ENCODE assay signal across 9 cellular contexts in genomic region chr4:173181769-173182374, GRCh38. TPM values are rescaled to one million over a fixed set of nuclear protein-coding genes. Genes with fewer than 3 reads are reported as not detected.
A peak's percentile ranks its signal among the peaks of the same experiment; 100 is the strongest.
DNase-seq lines count a peak whose midpoint lies in the region; ATAC-seq and TF ChIP-seq lines count a peak whose summit lies in the region.
"Had no signal": no experiment of that assay in that cellular context is flagged by ENCODE, and none has a peak within 500 bp of the region (broad histone marks: within the 10 kb centered on the region; RNA-seq: fewer than 3 reads in every experiment).

No MANE protein-coding gene starts in this region.

- H3K27ac Mint-ChIP-seq in activated CD4-positive, alpha-beta T cell treated with anti-CD3 and anti-CD28 coated beads for 36 hours: no peak overlapping the region
- H3K27ac Mint-ChIP-seq in stimulated activated effector memory CD8-positive, alpha-beta T cell treated with anti-CD3 and anti-CD28 coated beads, Interleukin-12 subunit alpha, Interleukin-12 subunit beta, amount 100 ng/mL, for 72 hours: no peak overlapping the region

- peaks cover 2% of the 10 kb centered on the region for H3K36me3 Mint-ChIP-seq in activated CD4-positive, alpha-beta T cell treated with anti-CD3 and anti-CD28 coated beads for 36 hours (ENCODE audit: low read depth)
- H3K36me3 Mint-ChIP-seq in stimulated activated effector memory CD8-positive, alpha-beta T cell treated with anti-CD3 and anti-CD28 coated beads, Interleukin-12 subunit alpha, Interleukin-12 subunit beta, amount 100 ng/mL, for 72 hours: no peaks in the 10 kb centered on the region

- POLR2A ChIA-PET in activated CD4-positive, alpha-beta T cell treated with anti-CD3 and anti-CD28 coated beads for 36 hours (lab: Charles Lee): interaction anchor here (0.6 kb wide), 1 partner anchor 11 kb away, joined by 3 read pairs; no protein-coding TSS in a partner anchor

- intact Hi-C loops in activated CD4-positive, alpha-beta T cell treated with anti-CD3 and anti-CD28 coated beads for 36 hours (cut with DNase I, micrococcal nuclease): no loop called here

- no peak for TF ChIP-seq CTCF in astrocyte of the spinal cord (IDR thresholded peaks at IDR 0.05; ENCODE audit: low read depth, low read length)

- no peak overlapping the region for H3K4me3 ChIP-seq in astrocyte of the spinal cord (ENCODE audit: low read depth, low read length)
- H3K4me3 ChIP-seq: sigmoid colon had no signal

- no peaks in the 10 kb centered on the region for H3K9me3 Mint-ChIP-seq in activated CD4-positive, alpha-beta T cell treated with anti-CD3 and anti-CD28 coated beads for 36 hours (ENCODE audit: low read depth)
- H3K9me3 Mint-ChIP-seq in stimulated activated effector memory CD8-positive, alpha-beta T cell treated with anti-CD3 and anti-CD28 coated beads, Interleukin-12 subunit alpha, Interleukin-12 subunit beta, amount 100 ng/mL, for 72 hours: no peaks in the 10 kb centered on the region

- DNase-seq in activated CD4-positive, alpha-beta T cell treated with anti-CD3 and anti-CD28 coated beads for 36 hours: no peak
- no peak for DNase-seq in activated CD4-positive, alpha-beta T cell treated with anti-CD3 and anti-CD28 coated beads, Interleukin-2, amount 50 U/mL, for 1 hour
- DNase-seq in astrocyte of the spinal cord (ENCODE audit: low read depth, low spot score) (peak; percentile 86), NCI-H82 (lab: John Stamatoyannopoulos, UW) (no peak), GF-D8 (lab: John Stamatoyannopoulos, UW) (no peak), islet precursor cell (no peak)
- no peak for DNase-seq in stimulated activated effector memory CD8-positive, alpha-beta T cell treated with anti-CD3 and anti-CD28 coated beads, Interleukin-12 subunit alpha, Interleukin-12 subunit beta, amount 100 ng/mL, for 72 hours (ENCODE audit: low spot score in 2 of 2)
- DNase-seq: sigmoid colon had no signal

- CTCF ChIA-PET in activated CD4-positive, alpha-beta T cell treated with anti-CD3 and anti-CD28 coated beads for 36 hours (lab: Charles Lee): interaction anchor here (0.6 to 2.1 kb wide), 4 partner anchors 8 to 168 kb away, joined by 3 to 4 read pairs (median 4); no protein-coding TSS in a partner anchor

- H3K4me1 Mint-ChIP-seq in activated CD4-positive, alpha-beta T cell treated with anti-CD3 and anti-CD28 coated beads for 36 hours: peaks cover 34% of the 10 kb centered on the region
- peaks cover 6% of the 10 kb centered on the region for H3K4me1 Mint-ChIP-seq in stimulated activated effector memory CD8-positive, alpha-beta T cell treated with anti-CD3 and anti-CD28 coated beads, Interleukin-12 subunit alpha, Interleukin-12 subunit beta, amount 100 ng/mL, for 72 hours

- no peaks in the 10 kb centered on the region for H3K27me3 Mint-ChIP-seq in activated CD4-positive, alpha-beta T cell treated with anti-CD3 and anti-CD28 coated beads for 36 hours

- H3K4me3 Mint-ChIP-seq in activated CD4-positive, alpha-beta T cell treated with anti-CD3 and anti-CD28 coated beads for 36 hours: no peak overlapping the region
- H3K4me3 Mint-ChIP-seq in stimulated activated effector memory CD8-positive, alpha-beta T cell treated with anti-CD3 and anti-CD28 coated beads, Interleukin-12 subunit alpha, Interleukin-12 subunit beta, amount 100 ng/mL, for 72 hours: no peak overlapping the region

- ATAC-seq in activated CD4-positive, alpha-beta T cell treated with anti-CD3 and anti-CD28 coated beads for 36 hours: peak; percentile 77
- peak; percentile 62 for ATAC-seq in HG03135 (IDR thresholded peaks at IDR 0.05; ENCODE audit: unreplicated experiment)
- peak; percentile 78 for ATAC-seq in stimulated activated effector memory CD8-positive, alpha-beta T cell treated with anti-CD3 and anti-CD28 coated beads, Interleukin-12 subunit alpha, Interleukin-12 subunit beta, amount 100 ng/mL, for 72 hours

- in situ Hi-C loops in astrocyte of the spinal cord (cut with HindIII; ENCODE audit: low sequenced_read_pairs): no loop called here

RNA-seq across cellular contexts. Expression of gene GALNT7, which starts 13.3 kb away (rescaled TPM):
- total RNA-seq in activated CD4-positive, alpha-beta T cell treated with anti-CD3 and anti-CD28 coated beads for 36 hours: 10 to 100 TPM; 11.4 to 15.1 TPM
